ENCODE assay signal across 23 cellular contexts in genomic region chr4:120431180-120431579, GRCh38.
"Had no signal": no experiment of that assay in that cellular context is flagged by ENCODE, and none has a peak within 500 bp of the region (broad histone marks: within the 10 kb centered on the region; RNA-seq: fewer than 3 reads in every experiment).

No MANE protein-coding gene starts in this region.

- DNase-seq: activated CD4-positive, alpha-beta T cell treated with anti-CD3 and anti-CD28 coated beads, Interleukin-2, amount 50 U/mL, for 4 hours; activated CD8-positive, alpha-beta memory T cell treated with anti-CD3 and anti-CD28 coated beads for 24 hours; activated CD8-positive, alpha-beta memory T cell treated with anti-CD3 and anti-CD28 coated beads, Interleukin-2, amount 50 U/mL, for 4 hours; activated naive CD4-positive, alpha-beta T cell; activated T-cell treated with anti-CD3 and anti-CD28 coated beads, Interleukin-2, amount 50 U/mL, for 24 hours; adrenal gland; brain microvascular endothelial cell; caudate nucleus; effector memory CD8-positive, alpha-beta T cell; hippocampal formation; kidney glomerular epithelial cell; left lung; mammary epithelial cell; naive thymus-derived CD8-positive, alpha-beta T cell; retina; sigmoid colon; stimulated activated CD4-positive, alpha-beta T cell treated with anti-CD3 and anti-CD28 coated beads, Interleukin-2, amount 100 ng/mL, for 48 hours; stimulated activated CD8-positive, alpha-beta memory T cell treated with anti-CD3 and anti-CD28 coated beads, Interleukin-4, amount 100 ng/mL, for 48 hours; stimulated activated naive B cell treated with anti-CD40 and anti-IgM and Interleukin-4, amounts not matched to agents 10 μg/mL and 1 μg/mL and 100 μg/mL, for 72 hours; trophoblast cell; uterus had no signal

- ATAC-seq: effector memory CD8-positive, alpha-beta T cell; esophagus mucosa; left lung; naive thymus-derived CD8-positive, alpha-beta T cell; stimulated activated naive B cell treated with anti-CD40 and anti-IgM and Interleukin-4, amounts not matched to agents 10 μg/mL and 1 μg/mL and 100 μg/mL, for 72 hours; WTC11 had no signal
